Comparison of ENCODE assay signal across 1 cellular context in genomic region chr14:69766984-69767368, GRCh38.
TF ChIP-seq lines count a peak whose summit lies in the region.

Gene SRSF5, plus strand, starts transcription at chr14:69767142. Its CDS starts 1,015 bp downstream, at chr14:69768157.

TF ChIP-seq in HepG2, 621 proteins besides CTCF, POLR2A, EP300 and RAD21 (continued from another document and continues in another):
- TF ChIP-seq HNF1A (IDR thresholded peaks at IDR 0.05; ENCODE audit: low read depth) (no peak), HNF1A (CRISPR knock-in tag; IDR thresholded peaks at IDR 0.05; ENCODE audit: borderline replicate concordance) (no peak), ZNF17 (CRISPR knock-in tag; IDR thresholded peaks at IDR 0.05) (0 out of 2 replicates have a peak, but pooled peaks have one; percentile 58), AKNA (CRISPR knock-in tag; IDR thresholded peaks at IDR 0.05; ENCODE audit: borderline replicate concordance) (no peak), RARA (CRISPR knock-in tag; IDR thresholded peaks at IDR 0.05) (peak; percentile 58; the same call in 1 of the 2 replicates), ZNF33B (CRISPR knock-in tag; IDR thresholded peaks at IDR 0.05) (0 out of 2 replicates have a peak, but pooled peaks have one; percentile 14), ZHX1 (CRISPR knock-in tag; IDR thresholded peaks at IDR 0.05; ENCODE audit: low read depth) (peak; percentile 97), HNRNPL (IDR thresholded peaks at IDR 0.05; ENCODE audit: low read depth, low read length) (peak; percentile 41; the same call in 1 of the 2 replicates), ZNF839 (CRISPR knock-in tag; IDR thresholded peaks at IDR 0.05; ENCODE audit: borderline replicate concordance) (peak; percentile 54; the same call in 1 of the 2 replicates), SPEN (CRISPR knock-in tag; IDR thresholded peaks at IDR 0.05; ENCODE audit: low read depth) (peak; percentile 86), RCOR2 (CRISPR knock-in tag; IDR thresholded peaks at IDR 0.05) (no peak), IRX3 (CRISPR knock-in tag; IDR thresholded peaks at IDR 0.05; ENCODE audit: borderline replicate concordance, low read depth) (no peak), SETDB1 (CRISPR knock-in tag; IDR thresholded peaks at IDR 0.05; ENCODE audit: borderline replicate concordance) (no peak), THAP9 (CRISPR knock-in tag; IDR thresholded peaks at IDR 0.05; ENCODE audit: borderline replicate concordance) (no peak; the same call in 1 of the 2 replicates), CCDC6 (CRISPR knock-in tag; IDR thresholded peaks at IDR 0.05) (peak; percentile 91), ZNF569 (CRISPR knock-in tag; IDR thresholded peaks at IDR 0.05; ENCODE audit: borderline replicate concordance) (no peak), CEBPB (IDR thresholded peaks at IDR 0.05; ENCODE audit: borderline replicate concordance, low read depth, low read length) (no peak), ZSCAN25 (CRISPR knock-in tag; IDR thresholded peaks at IDR 0.05) (no peak; the same call in 1 of the 2 replicates), ZNF260 (CRISPR knock-in tag; IDR thresholded peaks at IDR 0.05; ENCODE audit: borderline replicate concordance, low read depth) (no peak)
- TF ChIP-seq, protein P1, sequence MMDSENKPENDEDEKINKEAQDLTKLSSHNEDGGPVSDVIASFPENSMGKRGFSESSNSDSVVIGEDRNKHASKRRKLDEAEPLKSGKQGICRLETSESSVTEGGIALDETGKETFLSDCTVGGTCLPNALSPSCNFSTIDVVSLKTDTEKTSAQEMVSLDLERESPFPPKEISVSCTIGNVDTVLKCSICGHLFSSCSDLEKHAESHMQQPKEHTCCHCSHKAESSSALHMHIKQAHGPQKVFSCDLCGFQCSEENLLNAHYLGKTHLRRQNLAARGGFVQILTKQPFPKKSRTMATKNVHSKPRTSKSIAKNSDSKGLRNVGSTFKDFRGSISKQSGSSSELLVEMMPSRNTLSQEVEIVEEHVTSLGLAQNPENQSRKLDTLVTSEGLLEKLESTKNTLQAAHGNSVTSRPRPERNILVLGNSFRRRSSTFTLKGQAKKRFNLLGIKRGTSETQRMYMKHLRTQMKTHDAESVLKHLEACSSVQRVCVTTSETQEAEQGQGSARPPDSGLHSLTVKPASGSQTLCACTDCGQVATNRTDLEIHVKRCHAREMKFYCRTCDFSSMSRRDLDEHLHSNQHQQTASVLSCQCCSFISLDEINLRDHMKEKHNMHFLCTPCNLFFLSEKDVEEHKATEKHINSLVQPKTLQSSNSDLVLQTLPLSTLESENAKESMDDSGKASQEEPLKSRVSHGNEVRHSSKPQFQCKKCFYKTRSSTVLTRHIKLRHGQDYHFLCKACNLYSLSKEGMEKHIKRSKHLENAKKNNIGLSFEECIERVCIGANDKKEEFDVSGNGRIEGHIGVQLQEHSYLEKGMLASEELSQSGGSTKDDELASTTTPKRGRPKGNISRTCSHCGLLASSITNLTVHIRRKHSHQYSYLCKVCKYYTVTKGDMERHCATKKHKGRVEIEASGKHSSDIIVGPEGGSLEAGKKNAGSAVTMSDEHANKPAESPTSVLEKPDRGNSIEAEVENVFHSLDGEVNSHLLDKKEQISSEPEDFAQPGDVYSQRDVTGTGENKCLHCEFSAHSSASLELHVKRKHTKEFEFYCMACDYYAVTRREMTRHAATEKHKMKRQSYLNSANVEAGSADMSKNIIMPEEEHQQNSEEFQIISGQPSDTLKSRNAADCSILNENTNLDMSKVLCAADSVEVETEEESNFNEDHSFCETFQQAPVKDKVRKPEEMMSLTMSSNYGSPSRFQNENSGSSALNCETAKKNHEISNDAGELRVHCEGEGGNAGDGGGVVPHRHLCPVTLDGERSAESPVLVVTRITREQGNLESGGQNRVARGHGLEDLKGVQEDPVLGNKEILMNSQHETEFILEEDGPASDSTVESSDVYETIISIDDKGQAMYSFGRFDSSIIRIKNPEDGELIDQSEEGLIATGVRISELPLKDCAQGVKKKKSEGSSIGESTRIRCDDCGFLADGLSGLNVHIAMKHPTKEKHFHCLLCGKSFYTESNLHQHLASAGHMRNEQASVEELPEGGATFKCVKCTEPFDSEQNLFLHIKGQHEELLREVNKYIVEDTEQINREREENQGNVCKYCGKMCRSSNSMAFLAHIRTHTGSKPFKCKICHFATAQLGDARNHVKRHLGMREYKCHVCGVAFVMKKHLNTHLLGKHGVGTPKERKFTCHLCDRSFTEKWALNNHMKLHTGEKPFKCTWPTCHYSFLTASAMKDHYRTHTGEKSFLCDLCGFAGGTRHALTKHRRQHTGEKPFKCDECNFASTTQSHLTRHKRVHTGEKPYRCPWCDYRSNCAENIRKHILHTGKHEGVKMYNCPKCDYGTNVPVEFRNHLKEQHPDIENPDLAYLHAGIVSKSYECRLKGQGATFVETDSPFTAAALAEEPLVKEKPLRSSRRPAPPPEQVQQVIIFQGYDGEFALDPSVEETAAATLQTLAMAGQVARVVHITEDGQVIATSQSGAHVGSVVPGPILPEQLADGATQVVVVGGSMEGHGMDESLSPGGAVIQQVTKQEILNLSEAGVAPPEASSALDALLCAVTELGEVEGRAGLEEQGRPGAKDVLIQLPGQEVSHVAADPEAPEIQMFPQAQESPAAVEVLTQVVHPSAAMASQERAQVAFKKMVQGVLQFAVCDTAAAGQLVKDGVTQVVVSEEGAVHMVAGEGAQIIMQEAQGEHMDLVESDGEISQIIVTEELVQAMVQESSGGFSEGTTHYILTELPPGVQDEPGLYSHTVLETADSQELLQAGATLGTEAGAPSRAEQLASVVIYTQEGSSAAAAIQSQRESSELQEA (CRISPR knock-in tag; IDR thresholded peaks at IDR 0.05; ENCODE audit: not compliant biosample characterization), result no peak
- TF ChIP-seq, protein P2, sequence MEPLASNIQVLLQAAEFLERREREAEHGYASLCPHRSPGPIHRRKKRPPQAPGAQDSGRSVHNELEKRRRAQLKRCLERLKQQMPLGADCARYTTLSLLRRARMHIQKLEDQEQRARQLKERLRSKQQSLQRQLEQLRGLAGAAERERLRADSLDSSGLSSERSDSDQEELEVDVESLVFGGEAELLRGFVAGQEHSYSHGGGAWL (CRISPR knock-in tag; IDR thresholded peaks at IDR 0.05), result 0 out of 2 replicates have a peak, but pooled peaks have one; percentile 23
- TF ChIP-seq, protein P3, sequence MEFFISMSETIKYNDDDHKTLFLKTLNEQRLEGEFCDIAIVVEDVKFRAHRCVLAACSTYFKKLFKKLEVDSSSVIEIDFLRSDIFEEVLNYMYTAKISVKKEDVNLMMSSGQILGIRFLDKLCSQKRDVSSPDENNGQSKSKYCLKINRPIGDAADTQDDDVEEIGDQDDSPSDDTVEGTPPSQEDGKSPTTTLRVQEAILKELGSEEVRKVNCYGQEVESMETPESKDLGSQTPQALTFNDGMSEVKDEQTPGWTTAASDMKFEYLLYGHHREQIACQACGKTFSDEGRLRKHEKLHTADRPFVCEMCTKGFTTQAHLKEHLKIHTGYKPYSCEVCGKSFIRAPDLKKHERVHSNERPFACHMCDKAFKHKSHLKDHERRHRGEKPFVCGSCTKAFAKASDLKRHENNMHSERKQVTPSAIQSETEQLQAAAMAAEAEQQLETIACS (CRISPR knock-in tag; IDR thresholded peaks at IDR 0.05), result no peak
- TF ChIP-seq, protein P4, sequence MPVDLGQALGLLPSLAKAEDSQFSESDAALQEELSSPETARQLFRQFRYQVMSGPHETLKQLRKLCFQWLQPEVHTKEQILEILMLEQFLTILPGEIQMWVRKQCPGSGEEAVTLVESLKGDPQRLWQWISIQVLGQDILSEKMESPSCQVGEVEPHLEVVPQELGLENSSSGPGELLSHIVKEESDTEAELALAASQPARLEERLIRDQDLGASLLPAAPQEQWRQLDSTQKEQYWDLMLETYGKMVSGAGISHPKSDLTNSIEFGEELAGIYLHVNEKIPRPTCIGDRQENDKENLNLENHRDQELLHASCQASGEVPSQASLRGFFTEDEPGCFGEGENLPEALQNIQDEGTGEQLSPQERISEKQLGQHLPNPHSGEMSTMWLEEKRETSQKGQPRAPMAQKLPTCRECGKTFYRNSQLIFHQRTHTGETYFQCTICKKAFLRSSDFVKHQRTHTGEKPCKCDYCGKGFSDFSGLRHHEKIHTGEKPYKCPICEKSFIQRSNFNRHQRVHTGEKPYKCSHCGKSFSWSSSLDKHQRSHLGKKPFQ (CRISPR knock-in tag; IDR thresholded peaks at IDR 0.05; ENCODE audit: insufficient replicate concordance), result no peak
